8 cellular contexts compared by ENCODE assay signal in genomic region chr5:172716796-172717313, GRCh38. TPM values are rescaled to one million over a fixed set of nuclear protein-coding genes. Genes with fewer than 3 reads are reported as not detected.
DNase-seq lines count a peak whose midpoint lies in the region; ATAC-seq and TF ChIP-seq lines count a peak whose summit lies in the region.

No MANE protein-coding gene starts in this region.

- H3K27me3 ChIP-seq in IMR-90 (ENCODE audit: control insufficient read depth, insufficient read depth, low read length) = no peaks in the 10 kb centered on the region
- H3K27me3 ChIP-seq in neuronal stem cell (ENCODE audit: control insufficient read depth in 3 of 3, insufficient read depth in 3 of 3, low read depth in 1 of 3, low read length in 3 of 3) = peaks cover 0 to 10% (median 6%) of the 10 kb centered on the region in 3 experiments
- peaks cover 0 to 8% (median under 1%) of the 10 kb centered on the region in 3 donors for H3K27me3 ChIP-seq in stomach

- no peaks in the 10 kb centered on the region for H3K36me3 Mint-ChIP-seq in activated T-helper 2 cell treated with anti-CD3 and anti-CD28 coated beads, Interferon-gamma antibody, Interleukin-2, Interleukin-4, amounts not matched to agents 10 μg/mL and 5 μg/mL and 100 μg/mL, durations not matched to agents 14 hours and 24 hours and 36 hours (ENCODE audit: low read depth)

- DNase-seq in GDM1 (lab: John Stamatoyannopoulos, UW) (peak; percentile 53), IMR-90 (peak; percentile 80), RPMI7951 (ENCODE audit: low read depth) (peak; percentile 73), fibroblast of villous mesenchyme (ENCODE audit: low read depth) (peak; percentile 84), neuronal stem cell (ENCODE audit: low spot score) (peak; percentile 79), stomach (peak; percentile 87)
- peak; percentile 62 for DNase-seq in activated T-helper 2 cell treated with anti-CD3 and anti-CD28 coated beads, Interferon-gamma antibody, Interleukin-2, Interleukin-4, amounts not matched to agents 10 μg/mL and 5 μg/mL and 100 μg/mL, durations not matched to agents 14 hours and 24 hours and 36 hours (ENCODE audit: low spot score)

- H3K18ac ChIP-seq in IMR-90 (ENCODE audit: low read depth, low read length) (peak overlapping the region; percentile 95), neuronal stem cell (ENCODE audit: low read length) (no peak overlapping the region)

- H3K4me2 ChIP-seq in IMR-90 (ENCODE audit: low read depth, low read length) = peak overlapping the region; percentile 9; the same call in 1 of the 2 replicates
- no peak overlapping the region for H3K4me2 ChIP-seq in neuronal stem cell (ENCODE audit: insufficient read depth, low read length, poor library complexity, severe bottlenecking)

- peaks cover 6% of the 10 kb centered on the region for H3K4me1 ChIP-seq in IMR-90 (ENCODE audit: control insufficient read depth, insufficient read depth, low read length)
- H3K4me1 ChIP-seq in neuronal stem cell (ENCODE audit: control insufficient read depth in 2 of 2, insufficient read depth in 1 of 2, low read depth in 1 of 2, low read length in 2 of 2) = peaks cover 2% of the 10 kb centered on the region in 2 donors
- peaks cover 26 to 47% (median 34%) of the 10 kb centered on the region in 4 donors for H3K4me1 ChIP-seq in stomach

- peaks cover 0 to 5% of the 10 kb centered on the region in 2 experiments; a peak in 2 of 4 replicates for H3K79me1 ChIP-seq in IMR-90 (ENCODE audit: low read depth in 1 of 2, low read length in 2 of 2)
- H3K79me1 ChIP-seq in neuronal stem cell (ENCODE audit: low read depth, low read length) = no peaks in the 10 kb centered on the region

- no peaks in the 10 kb centered on the region for H3K36me3 ChIP-seq in IMR-90 (ENCODE audit: control insufficient read depth, insufficient read depth, low read length)
- no peaks in the 10 kb centered on the region for H3K36me3 ChIP-seq in neuronal stem cell (replicated peaks in 1 of 2; ENCODE audit: control insufficient read depth in 2 of 2, insufficient read depth in 2 of 2, low read length in 2 of 2)
- no peaks in the 10 kb centered on the region for H3K36me3 ChIP-seq in stomach

- peak overlapping the region; percentile 30 for H2BK5ac ChIP-seq in IMR-90 (ENCODE audit: low read depth, low read length, poor library complexity, severe bottlenecking)
- H2BK5ac ChIP-seq in neuronal stem cell (ENCODE audit: low read length) = no peak overlapping the region

- no peak overlapping the region for H3K23ac ChIP-seq in IMR-90 (ENCODE audit: low read depth, low read length)
- H3K23ac ChIP-seq in neuronal stem cell (ENCODE audit: low read depth, low read length, poor library complexity) = no peak overlapping the region

- ATAC-seq in IMR-90 (ENCODE audit: low read depth) = peak; percentile 84
- ATAC-seq in HG02870 (IDR thresholded peaks at IDR 0.05; ENCODE audit: unreplicated experiment) = no peak

- H4K8ac ChIP-seq in IMR-90 (ENCODE audit: low read depth in 2 of 2, low read length in 2 of 2) (peak overlapping the region; percentile 88 to 92), neuronal stem cell (ENCODE audit: low read depth, low read length) (no peak overlapping the region)

- H3K14ac ChIP-seq in IMR-90 (replicated peaks; ENCODE audit: low read depth, low read length) = peak overlapping the region; percentile 87
- H3K14ac ChIP-seq in neuronal stem cell (ENCODE audit: low read length) = no peak overlapping the region

- H3K9me1 ChIP-seq in IMR-90 (ENCODE audit: insufficient read depth, low read length) = peaks cover 6% of the 10 kb centered on the region; the same call in 1 of the 2 replicates

- in situ Hi-C loops in IMR-90 (cut with MboI; ENCODE audit: low sequenced_read_pairs) = loop anchor here (5.0 to 25.0 kb wide), 3 partner anchors 50 to 870 kb away; no protein-coding TSS in a partner anchor

- no TSS peak for BruUV-seq in IMR-90 (replicated peaks; lab: Mats Ljungman, UMichigan)

- peak overlapping the region; percentile 77; the same call in 1 of the 2 replicates for H3K56ac ChIP-seq in IMR-90 (ENCODE audit: extremely low read depth, insufficient read depth, low read length)

- no peaks in the 10 kb centered on the region for H3K27me3 Mint-ChIP-seq in activated T-helper 2 cell treated with anti-CD3 and anti-CD28 coated beads, Interferon-gamma antibody, Interleukin-2, Interleukin-4, amounts not matched to agents 10 μg/mL and 5 μg/mL and 100 μg/mL, durations not matched to agents 14 hours and 24 hours and 36 hours (ENCODE audit: low read depth)

- no peak overlapping the region for H3K4me3 Mint-ChIP-seq in activated T-helper 2 cell treated with anti-CD3 and anti-CD28 coated beads, Interferon-gamma antibody, Interleukin-2, Interleukin-4, amounts not matched to agents 10 μg/mL and 5 μg/mL and 100 μg/mL, durations not matched to agents 14 hours and 24 hours and 36 hours (ENCODE audit: low read depth)

- dilution Hi-C loops in IMR-90 (cut with HindIII; ENCODE audit: low sequenced_read_pairs, unreplicated experiment) = no loop called here

- H2AK9ac ChIP-seq in IMR-90 (replicated peaks; ENCODE audit: low read depth, low read length, poor library complexity) = peak overlapping the region; percentile 67

- no peaks in the 10 kb centered on the region for H4K20me1 ChIP-seq in IMR-90 (ENCODE audit: insufficient read depth, low read length)

- intact Hi-C loops in IMR-90 (cut with micrococcal nuclease) (loop anchor here (1.0 to 10.0 kb wide), 5 partner anchors 49 to 215 kb away; partner anchors contain the start of gene ERGIC1), stomach (cut with DNase I; ENCODE audit: low total_unique reads) (loop anchor here (10.0 kb wide), 1 partner anchor 48 kb away; no protein-coding TSS in a partner anchor)
- intact Hi-C loops in activated T-helper 2 cell treated with anti-CD3 and anti-CD28 coated beads, Interferon-gamma antibody, Interleukin-2, Interleukin-4, amounts not matched to agents 10 μg/mL and 5 μg/mL and 100 μg/mL, durations not matched to agents 14 hours and 24 hours and 36 hours (cut with micrococcal nuclease) = loop anchor here (1.0 to 10.0 kb wide), 4 partner anchors 48 to 215 kb away; partner anchors contain the start of gene ERGIC1

- H3K9me3 Mint-ChIP-seq in activated T-helper 2 cell treated with anti-CD3 and anti-CD28 coated beads, Interferon-gamma antibody, Interleukin-2, Interleukin-4, amounts not matched to agents 10 μg/mL and 5 μg/mL and 100 μg/mL, durations not matched to agents 14 hours and 24 hours and 36 hours = no peaks in the 10 kb centered on the region

- TF ChIP-seq RAD21 in IMR-90 (IDR thresholded peaks at IDR 0.05; ENCODE audit: low read length) = peak; percentile 97

- H4K91ac ChIP-seq in IMR-90 (ENCODE audit: insufficient read depth, low read depth, low read length) (peak overlapping the region; percentile 96), neuronal stem cell (ENCODE audit: low read depth, low read length, poor library complexity) (no peak overlapping the region)

- peak overlapping the region; percentile 50 for H3K27ac ChIP-seq in IMR-90 (ENCODE audit: insufficient read depth, low read length)
- no peak overlapping the region for H3K27ac ChIP-seq in neuronal stem cell (replicated peaks; ENCODE audit: low read length)
- peak overlapping the region in 4 of 5 donors; percentile 38 to 75 (median 66) for H3K27ac ChIP-seq in stomach

- CTCF ChIA-PET in IMR-90 (lab: Yijun Ruan, JAX) = interaction anchor here (0.6 to 1.6 kb wide), 12 partner anchors 16 to 216 kb away, joined by 3 to 20 read pairs (median 4); partner anchors contain the start of gene DUSP1

- H3K9me3 ChIP-seq in IMR-90 (ENCODE audit: control insufficient read depth, insufficient read depth, low read length) (no peaks in the 10 kb centered on the region), neuronal stem cell (replicated peaks in 1 of 2; ENCODE audit: control insufficient read depth in 2 of 2, insufficient read depth in 1 of 2, low read depth in 1 of 2, low read length in 2 of 2) (peaks cover 0 to 2% of the 10 kb centered on the region in 2 donors), stomach (no peaks in the 10 kb centered on the region)

- H3K4me3 ChIP-seq in IMR-90 (ENCODE audit: insufficient read depth, low read depth, low read length) = no peak overlapping the region
- no peak overlapping the region for H3K4me3 ChIP-seq in fibroblast of villous mesenchyme (ENCODE audit: low read depth, low read length)
- H3K4me3 ChIP-seq in neuronal stem cell (ENCODE audit: low read length in 2 of 2) = no peak overlapping the region
- H3K4me3 ChIP-seq in stomach = no peak overlapping the region

- H2BK20ac ChIP-seq in IMR-90 (ENCODE audit: low read depth, low read length) = peak overlapping the region; percentile 97

- no peak overlapping the region for H2BK12ac ChIP-seq in neuronal stem cell (ENCODE audit: low read length)

- H3K4me1 Mint-ChIP-seq in activated T-helper 2 cell treated with anti-CD3 and anti-CD28 coated beads, Interferon-gamma antibody, Interleukin-2, Interleukin-4, amounts not matched to agents 10 μg/mL and 5 μg/mL and 100 μg/mL, durations not matched to agents 14 hours and 24 hours and 36 hours (ENCODE audit: low read depth) = peaks cover 2% of the 10 kb centered on the region

- POLR2A ChIA-PET in IMR-90 (lab: Charles Lee; ENCODE audit: unreplicated experiment) = interaction anchor here (1.2 kb wide), 1 partner anchor 50 kb away, joined by 4 read pairs; no protein-coding TSS in a partner anchor

- WGBS in IMR-90 (ENCODE audit: extremely low coverage in 2 of 2, insufficient read length in 1 of 2), 2 experiments = 3% methylated on average over 16 of the region's 20 CpGs; no CpG with 5 or more reads in 1 of the 2 experiments
- no CpG with 5 or more reads among the region's 20 CpGs for WGBS in neuronal stem cell (ENCODE audit: extremely low coverage in 2 of 2, insufficient read length in 2 of 2, insufficient replicate concordance in 1 of 2), 2 donors
- 5 to 9% (median 7%) methylated on average over 20 of the region's 20 CpGs for WGBS in stomach, 5 donors

- no peak overlapping the region for H3K27ac Mint-ChIP-seq in activated T-helper 2 cell treated with anti-CD3 and anti-CD28 coated beads, Interferon-gamma antibody, Interleukin-2, Interleukin-4, amounts not matched to agents 10 μg/mL and 5 μg/mL and 100 μg/mL, durations not matched to agents 14 hours and 24 hours and 36 hours

- H2BK15ac ChIP-seq in IMR-90 (ENCODE audit: low read depth, low read length) = peak overlapping the region; percentile 46; the same call in 2 of the 3 replicates
- peak overlapping the region; percentile 68 for H2BK15ac ChIP-seq in neuronal stem cell (ENCODE audit: low read length)

- peak overlapping the region; percentile 62 for H3K9ac ChIP-seq in IMR-90 (ENCODE audit: low read depth, low read length)
- no peak overlapping the region for H3K9ac ChIP-seq in neuronal stem cell (ENCODE audit: low read depth, low read length, poor library complexity)

- no peak for TF ChIP-seq EP300 in stomach (IDR thresholded peaks at IDR 0.05)

- peak overlapping the region; percentile 98 for H3K4ac ChIP-seq in IMR-90 (ENCODE audit: low read depth, low read length)
- no peak overlapping the region for H3K4ac ChIP-seq in neuronal stem cell (ENCODE audit: low read length)

- TF ChIP-seq CTCF in IMR-90 (conservative IDR thresholded peaks at IDR 0.05; ENCODE audit: low read depth, low read length) (peak; percentile 91), fibroblast of villous mesenchyme (IDR thresholded peaks at IDR 0.05; ENCODE audit: insufficient read depth, low read depth, low read length) (peak; percentile 89), stomach (IDR thresholded peaks at IDR 0.05) (peak in 5 of 7 experiments; percentile 80 to 94 (median 86))

- H2AFZ ChIP-seq in IMR-90 (replicated peaks; ENCODE audit: low read length, poor library complexity) (peak overlapping the region; percentile 90), neuronal stem cell (ENCODE audit: low read length) (peak overlapping the region; percentile 84)

- H2BK120ac ChIP-seq in IMR-90 (ENCODE audit: low read depth, low read length) (peak overlapping the region; percentile 90), neuronal stem cell (ENCODE audit: low read depth, low read length) (peak overlapping the region; percentile 32)

- peak overlapping the region; percentile 92; the same call in 1 of the 2 replicates for H2AK5ac ChIP-seq in IMR-90 (ENCODE audit: low read depth, low read length)
- no peak overlapping the region for H2AK5ac ChIP-seq in neuronal stem cell (ENCODE audit: low read depth, low read length)

- H4K5ac ChIP-seq in IMR-90 (ENCODE audit: low read depth, low read length) = peak overlapping the region; percentile 93

- peak; percentile 24; the same call in 1 of the 2 replicates for TF ChIP-seq POLR2A in IMR-90 (IDR thresholded peaks at IDR 0.05; ENCODE audit: low read depth, low read length)
- TF ChIP-seq POLR2A in stomach (IDR thresholded peaks at IDR 0.05) = no peak

RNA-seq across cellular contexts. Expression of gene DUSP1, which starts 54.1 kb away (rescaled TPM):
- total RNA-seq in IMR-90 (2012; rRNA removed) (304 and 320 TPM in 2 replicates), fibroblast of villous mesenchyme (98.2 and 246 TPM in 2 replicates), stomach (100 to 1,000 TPM; 167 to 690 (median 553) TPM)
- polyA plus RNA-seq in IMR-90 (2012; rRNA removed) (467 and 674 TPM in 2 replicates), stomach (100 to 1,000 TPM in 1 of 3 donors, 10 to 100 TPM in 2; 76.4 to 136 (median 81.9) TPM)
- polyA plus RNA-seq in IMR-90 (2012; cell fraction: cytosol; rRNA removed) = 405 and 1,457 TPM in 2 replicates
- polyA plus RNA-seq in IMR-90 (2012; cell fraction: nucleus; rRNA removed; ENCODE audit: low replicate concordance) = 1,904 and 1,990 TPM in 2 replicates
- total RNA-seq in RPMI7951 (2014; rRNA removed; shearing (Covaris generic)) = 9.7 TPM in 2 replicates
- 8.9 and 9.7 TPM in 2 replicates for total RNA-seq in activated T-helper 2 cell treated with anti-CD3 and anti-CD28 coated beads, Interferon-gamma antibody, Interleukin-2, Interleukin-4, amounts not matched to agents 10 μg/mL and 5 μg/mL and 100 μg/mL, durations not matched to agents 14 hours and 24 hours and 36 hours
- polyA plus RNA-seq in neuronal stem cell (2013, experiment 1 of 2) = 10.2 TPM
- 10.0 TPM for polyA plus RNA-seq in neuronal stem cell (2013, experiment 2 of 2)
